Comparison of ENCODE assay signal across 13 cellular contexts in genomic region chr15:60528530-60528929, GRCh38. TPM values are rescaled to one million over a fixed set of nuclear protein-coding genes. Genes with fewer than 3 reads are reported as not detected.
DNase-seq lines count a peak whose midpoint lies in the region; ATAC-seq and TF ChIP-seq lines count a peak whose summit lies in the region.
"Had no signal": no experiment of that assay in that cellular context is flagged by ENCODE, and none has a peak within 500 bp of the region (broad histone marks: within the 10 kb centered on the region; RNA-seq: fewer than 3 reads in every experiment).

No MANE protein-coding gene starts in this region.

- DNase-seq in Right ventricle myocardium superior (no peak), right atrium auricular region (ENCODE audit: low spot score) (no peak), RPMI8226 (peak; percentile 45), erythroblast (lab: John Stamatoyannopoulos, UW) (peak; percentile 45 to 52), NCI-H187 treated with DMSO at 0.1 percent for 48 hours (lab: John Stamatoyannopoulos, UW) (no peak), GDM1 (lab: John Stamatoyannopoulos, UW) (no peak)
- no peak for DNase-seq in stimulated activated naive CD8-positive, alpha-beta T cell treated with anti-CD3 and anti-CD28 coated beads, Interleukin-15, Interleukin-2, amounts not matched to agents 100 U/mL and 50 U/mL, for 24 hours
- DNase-seq: colonic mucosa, lower lobe of right lung, NCI-H1930, ovary had no signal

- H3K36me3 ChIP-seq in right atrium auricular region: no peaks in the 10 kb centered on the region
- H3K36me3 ChIP-seq: colonic mucosa, ovary had no signal

- H3K27me3 ChIP-seq in right atrium auricular region: no peaks in the 10 kb centered on the region
- H3K27me3 ChIP-seq: colonic mucosa, ovary had no signal

- H3K27ac ChIP-seq in right atrium auricular region: no peak overlapping the region
- H3K27ac ChIP-seq: colonic mucosa, lower lobe of right lung, ovary had no signal

- H3K9me3 ChIP-seq in right atrium auricular region: no peaks in the 10 kb centered on the region
- H3K9me3 ChIP-seq: colonic mucosa, lower lobe of right lung, ovary had no signal

- no peak for TF ChIP-seq CTCF in right atrium auricular region (IDR thresholded peaks at IDR 0.05)

- ATAC-seq in Right ventricle myocardium superior (ENCODE audit: poor library complexity): peak; percentile 28
- ATAC-seq in stimulated activated naive CD8-positive, alpha-beta T cell treated with anti-CD3 and anti-CD28 coated beads, Interleukin-15, Interleukin-2, amounts not matched to agents 100 U/mL and 50 U/mL, for 24 hours: peak; percentile 73
- no peak for ATAC-seq in HG02852 (IDR thresholded peaks at IDR 0.05; ENCODE audit: unreplicated experiment)
- ATAC-seq: HepG2 had no signal

- no peak overlapping the region for H3K4me3 ChIP-seq in right atrium auricular region
- H3K4me3 ChIP-seq: colonic mucosa, lower lobe of right lung, ovary had no signal

- intact Hi-C loops in Right ventricle myocardium superior (cut with DNase I): no loop called here

- peaks cover 0 to 15% of the 10 kb centered on the region in 2 donors for H3K4me1 ChIP-seq in right atrium auricular region
- H3K4me1 ChIP-seq: colonic mucosa had no signal

- no peak for TF ChIP-seq POLR2A in erythroblast (IDR thresholded peaks at IDR 0.05; ENCODE audit: low read length)

RNA-seq across cellular contexts. Expression of gene ICE2, which starts 49.6 kb away (rescaled TPM):
- total RNA-seq in Right ventricle myocardium superior (24.6 TPM), right atrium auricular region (10 to 100 TPM; 10.6 to 12.6 TPM)

Comparison
In these comparisons a context has a peak if more than half of its experiments do, and no peak if none do; other contexts are left out.
1. DNase-seq: peak in RPMI8226 (single experiment) and erythroblast (2 of 2); none in Right ventricle myocardium superior (single experiment), right atrium auricular region (single experiment), stimulated activated naive CD8-positive, alpha-beta T cell treated with anti-CD3 and anti-CD28 coated beads, Interleukin-15, Interleukin-2, amounts not matched to agents 100 U/mL and 50 U/mL, for 24 hours (single experiment), NCI-H187 treated with DMSO at 0.1 percent for 48 hours (single experiment) and GDM1 (single experiment).